9 cellular contexts compared by ENCODE assay signal in genomic region chr19:15672580-15673175, GRCh38. TPM values are rescaled to one million over a fixed set of nuclear protein-coding genes. Genes with fewer than 3 reads are reported as not detected.
DNase-seq lines count a peak whose midpoint lies in the region; TF ChIP-seq lines count a peak whose summit lies in the region.
"Had no signal": no experiment of that assay in that cellular context is flagged by ENCODE, and none has a peak within 500 bp of the region (broad histone marks: within the 10 kb centered on the region; RNA-seq: fewer than 3 reads in every experiment).

TSS of gene CYP4F12 (plus strand) at chr19:15673087. CDS start at chr19:15673530, 443 bp downstream.

- no peak within 1 kb of the TSS for H3K4me3 ChIP-seq in BE2C (ENCODE audit: low read depth, low read length)
- H3K4me3 ChIP-seq in muscle layer of duodenum (ENCODE audit: low read depth in 1 of 2, low read length in 2 of 2), result peak within 1 kb of the TSS in 1 of 2 donors; percentile 44

- peak; percentile 27 for DNase-seq in BE2C
- DNase-seq in M059J (ENCODE audit: low read depth), result peak; percentile 59
- peak; percentile 12 for DNase-seq in central memory CD4-positive, alpha-beta T cell
- no peak for DNase-seq in NCI-H526 (lab: John Stamatoyannopoulos, UW)
- DNase-seq in dedifferentiated amniotic fluid mesenchymal stem cell (ENCODE audit: extremely low spot score), result no peak
- DNase-seq in superior temporal gyrus (ENCODE audit: extremely low spot score), result no peak
- DNase-seq in activated T-helper 1 cell treated with anti-CD3 and anti-CD28 coated beads, Interleukin-12 subunit alpha, Interleukin-12 subunit beta, Interleukin-2, Interleukin-4 antibody, amounts not matched to agents 30 ng/mL and 10 ng/mL and 1 ng/mL, durations not matched to agents 14 hours and 24 hours and 36 hours (ENCODE audit: low spot score), result no peak

- H3K36me3 ChIP-seq in BE2C (no peaks in the 10 kb centered on the region), muscle layer of duodenum (ENCODE audit: control insufficient read depth in 1 of 2, insufficient read depth in 2 of 2, low read length in 2 of 2) (no peaks in the 10 kb centered on the region)

- no peak within 1 kb of the TSS for H3K4me3 Mint-ChIP-seq in activated T-helper 1 cell treated with anti-CD3 and anti-CD28 coated beads, Interleukin-12 subunit alpha, Interleukin-12 subunit beta, Interleukin-2, Interleukin-4 antibody, amounts not matched to agents 30 ng/mL and 10 ng/mL and 1 ng/mL, durations not matched to agents 14 hours and 24 hours and 36 hours

- no peak within 1 kb of the TSS for H3K27ac Mint-ChIP-seq in activated T-helper 1 cell treated with anti-CD3 and anti-CD28 coated beads, Interleukin-12 subunit alpha, Interleukin-12 subunit beta, Interleukin-2, Interleukin-4 antibody, amounts not matched to agents 30 ng/mL and 10 ng/mL and 1 ng/mL, durations not matched to agents 14 hours and 24 hours and 36 hours

- intact Hi-C loops in activated T-helper 1 cell treated with anti-CD3 and anti-CD28 coated beads, Interleukin-12 subunit alpha, Interleukin-12 subunit beta, Interleukin-2, Interleukin-4 antibody, amounts not matched to agents 30 ng/mL and 10 ng/mL and 1 ng/mL, durations not matched to agents 14 hours and 24 hours and 36 hours (cut with micrococcal nuclease), result no loop called here

- H3K27me3 ChIP-seq in BE2C, result no peaks in the 10 kb centered on the region
- no peaks in the 10 kb centered on the region for H3K27me3 ChIP-seq in muscle layer of duodenum (ENCODE audit: low read depth, low read length)

- H3K9me3 ChIP-seq in BE2C, result no peaks in the 10 kb centered on the region; the same call in 1 of the 2 replicates
- no peaks in the 10 kb centered on the region for H3K9me3 ChIP-seq in muscle layer of duodenum (ENCODE audit: control insufficient read depth in 1 of 2, low read length in 2 of 2)

- H3K4me1 ChIP-seq in BE2C, result no peaks in the 10 kb centered on the region
- H3K4me1 ChIP-seq in muscle layer of duodenum (ENCODE audit: control insufficient read depth in 1 of 2, insufficient read depth in 2 of 2, low read length in 2 of 2), result peaks cover 0 to 15% of the 10 kb centered on the region in 2 donors

- H3K9me3 Mint-ChIP-seq in activated T-helper 1 cell treated with anti-CD3 and anti-CD28 coated beads, Interleukin-12 subunit alpha, Interleukin-12 subunit beta, Interleukin-2, Interleukin-4 antibody, amounts not matched to agents 30 ng/mL and 10 ng/mL and 1 ng/mL, durations not matched to agents 14 hours and 24 hours and 36 hours, result peaks cover 3% of the 10 kb centered on the region

- no peaks in the 10 kb centered on the region for H3K27me3 Mint-ChIP-seq in activated T-helper 1 cell treated with anti-CD3 and anti-CD28 coated beads, Interleukin-12 subunit alpha, Interleukin-12 subunit beta, Interleukin-2, Interleukin-4 antibody, amounts not matched to agents 30 ng/mL and 10 ng/mL and 1 ng/mL, durations not matched to agents 14 hours and 24 hours and 36 hours (ENCODE audit: insufficient read depth)

- peaks cover 1% of the 10 kb centered on the region for H3K36me3 Mint-ChIP-seq in activated T-helper 1 cell treated with anti-CD3 and anti-CD28 coated beads, Interleukin-12 subunit alpha, Interleukin-12 subunit beta, Interleukin-2, Interleukin-4 antibody, amounts not matched to agents 30 ng/mL and 10 ng/mL and 1 ng/mL, durations not matched to agents 14 hours and 24 hours and 36 hours (ENCODE audit: low read depth)

- no peaks in the 10 kb centered on the region for H3K4me1 Mint-ChIP-seq in activated T-helper 1 cell treated with anti-CD3 and anti-CD28 coated beads, Interleukin-12 subunit alpha, Interleukin-12 subunit beta, Interleukin-2, Interleukin-4 antibody, amounts not matched to agents 30 ng/mL and 10 ng/mL and 1 ng/mL, durations not matched to agents 14 hours and 24 hours and 36 hours (ENCODE audit: low read depth)

- TF ChIP-seq CTCF in BE2C (IDR thresholded peaks at IDR 0.05; ENCODE audit: low read depth, low read length), result no peak

- peak within 1 kb of the TSS; percentile 48 for H3K27ac ChIP-seq in muscle layer of duodenum (ENCODE audit: low read length)

RNA-seq across cellular contexts. Expression of gene CYP4F12, which starts in this region (rescaled TPM):
- 0.43 TPM for polyA plus RNA-seq in BE2C (2012; ENCODE audit: insufficient read depth, insufficient read length, low read depth)
- total RNA-seq in M059J (2014; rRNA removed; shearing (Covaris generic)), result not detected in 2 replicates
- not detected in 2 replicates for total RNA-seq in activated T-helper 1 cell treated with anti-CD3 and anti-CD28 coated beads, Interleukin-12 subunit alpha, Interleukin-12 subunit beta, Interleukin-2, Interleukin-4 antibody, amounts not matched to agents 30 ng/mL and 10 ng/mL and 1 ng/mL, durations not matched to agents 14 hours and 24 hours and 36 hours
- total RNA-seq: LHCN-M2 had no signal

Comparison
In these comparisons a context has a peak if more than half of its experiments do, and no peak if none do; other contexts are left out.
1. Peak in DNase-seq in M059J; RNA of the gene not detected or under 1 TPM.
2. DNase-seq: peak in BE2C (single experiment) and central memory CD4-positive, alpha-beta T cell (single experiment); none in NCI-H526 (0 of 2), dedifferentiated amniotic fluid mesenchymal stem cell (single experiment), superior temporal gyrus (single experiment) and activated T-helper 1 cell treated with anti-CD3 and anti-CD28 coated beads, Interleukin-12 subunit alpha, Interleukin-12 subunit beta, Interleukin-2, Interleukin-4 antibody, amounts not matched to agents 30 ng/mL and 10 ng/mL and 1 ng/mL, durations not matched to agents 14 hours and 24 hours and 36 hours (single experiment).